ENCODE assay signal across 24 cellular contexts in genomic region chr5:109703827-109704226, GRCh38. TPM values are rescaled to one million over a fixed set of nuclear protein-coding genes. Genes with fewer than 3 reads are reported as not detected.
A peak's percentile ranks its signal among the peaks of the same experiment; 100 is the strongest.
DNase-seq lines count a peak whose midpoint lies in the region; ATAC-seq, FAIRE-seq and TF ChIP-seq lines count a peak whose summit lies in the region.
"Had no signal": no experiment of that assay in that cellular context is flagged by ENCODE, and none has a peak within 500 bp of the region (broad histone marks: within the 10 kb centered on the region; RNA-seq: fewer than 3 reads in every experiment).

No MANE protein-coding gene starts in this region.

- no peak overlapping the region for H3K9ac ChIP-seq in astrocyte (ENCODE audit: low read length)
- H3K9ac ChIP-seq: parathyroid adenoma had no signal

- H3K9me3 ChIP-seq in astrocyte (ENCODE audit: insufficient read depth, low read depth, low read length), result no peaks in the 10 kb centered on the region
- no peaks in the 10 kb centered on the region for H3K9me3 ChIP-seq in osteoblast (ENCODE audit: low read depth, low read length)
- H3K9me3 ChIP-seq in body of pancreas, result no peaks in the 10 kb centered on the region
- H3K9me3 ChIP-seq: SJSA1, thyroid gland had no signal

- peaks cover 100% of the 10 kb centered on the region for H3K79me2 ChIP-seq in astrocyte (ENCODE audit: insufficient read depth, low read length)
- peaks cover 90% of the 10 kb centered on the region for H3K79me2 ChIP-seq in osteoblast (ENCODE audit: insufficient read depth, low read length)

- ATAC-seq in body of pancreas, result no peak
- ATAC-seq in HG03342 (IDR thresholded peaks at IDR 0.05; ENCODE audit: unreplicated experiment), result no peak
- ATAC-seq: activated CD8-positive, alpha-beta T cell treated with anti-CD3 and anti-CD28 coated beads, Interleukin-2, amount 10 ng/mL, durations not matched to agents 7 days and 5 days; activated T-cell treated with anti-CD3 and anti-CD28 coated beads, Interleukin-2, amount 50 U/mL, for 4 hours; left colon; stimulated activated naive B cell treated with anti-CD40 and anti-IgM and Interleukin-4, amounts not matched to agents 10 μg/mL and 1 μg/mL and 100 μg/mL, for 72 hours had no signal

- no peak overlapping the region for H3K27ac ChIP-seq in astrocyte (ENCODE audit: low read depth, low read length)
- H3K27ac ChIP-seq in osteoblast (ENCODE audit: low read depth, low read length), result no peak overlapping the region
- peak overlapping the region in 1 of 4 donors; percentile 15 for H3K27ac ChIP-seq in body of pancreas
- H3K27ac ChIP-seq: parathyroid adenoma, SJSA1, thyroid gland had no signal

- no peak overlapping the region for H3K27ac Mint-ChIP-seq in astrocyte (ENCODE audit: unreplicated experiment)
- H3K27ac Mint-ChIP-seq: activated CD8-positive, alpha-beta T cell treated with anti-CD3 and anti-CD28 coated beads, Interleukin-2, amount 10 ng/mL, durations not matched to agents 7 days and 5 days; CD4-positive, CD25-positive, alpha-beta regulatory T cell; mesothelial cell of epicardium; nephron; stimulated activated naive B cell treated with anti-CD40 and anti-IgM and Interleukin-4, amounts not matched to agents 10 μg/mL and 1 μg/mL and 100 μg/mL, for 72 hours had no signal

- TF ChIP-seq CTCF in astrocyte (IDR thresholded peaks at IDR 0.05; ENCODE audit: insufficient read depth, low read depth, low read length) (no peak), osteoblast (IDR thresholded peaks at IDR 0.05; ENCODE audit: extremely low read depth, low read depth, low read length) (no peak), body of pancreas (IDR thresholded peaks at IDR 0.05) (no peak)

- H3K4me2 ChIP-seq in astrocyte (ENCODE audit: low read length) (no peak overlapping the region), osteoblast (ENCODE audit: insufficient read depth, low read length) (no peak overlapping the region)

- H2AFZ ChIP-seq in astrocyte (ENCODE audit: low read depth, low read length) (no peak overlapping the region), osteoblast (ENCODE audit: low read length) (no peak overlapping the region)
- H2AFZ ChIP-seq: parathyroid adenoma had no signal

- H3K4me1 ChIP-seq in astrocyte (ENCODE audit: insufficient read depth, low read length) (no peaks in the 10 kb centered on the region), osteoblast (ENCODE audit: insufficient read depth, low read length) (no peaks in the 10 kb centered on the region), body of pancreas (peaks cover 60% of the 10 kb centered on the region)
- H3K4me1 ChIP-seq: SJSA1 had no signal

- WGBS in body of pancreas, 2 donors, result 65 to 76% methylated on average over 1 of the region's 1 CpG

- FAIRE-seq in astrocyte (lab: Jason Lieb, UNC), result no peak
- FAIRE-seq: H54 had no signal

- peaks cover 36% of the 10 kb centered on the region for H3K4me1 Mint-ChIP-seq in astrocyte (ENCODE audit: low read depth, unreplicated experiment)

- peaks cover 3% of the 10 kb centered on the region for H3K36me3 Mint-ChIP-seq in astrocyte (ENCODE audit: low read depth, unreplicated experiment)

- peak; percentile 60 for DNase-seq in DMS 273 (lab: John Stamatoyannopoulos, UW; ENCODE audit: unreplicated experiment)
- DNase-seq in HUDEP-2 (lab: John Stamatoyannopoulos, UW; ENCODE audit: unreplicated experiment in 76 of 76), result peak in 72 of 76 experiments; percentile 24 to 91 (median 66)
- DNase-seq in astrocyte (ENCODE audit: low read depth), result peak; percentile 46
- peak; percentile 76 for DNase-seq in osteoblast (ENCODE audit: insufficient read length, low spot score, missing footprints)
- no peak for DNase-seq in body of pancreas
- DNase-seq in NCI-H2171 (lab: John Stamatoyannopoulos, UW), result no peak
- DNase-seq in NAMALWA (ENCODE audit: low spot score), result no peak
- DNase-seq: activated CD8-positive, alpha-beta T cell treated with anti-CD3 and anti-CD28 coated beads, Interleukin-2, amount 10 ng/mL, durations not matched to agents 7 days and 5 days; activated naive CD4-positive, alpha-beta T cell treated with Interleukin-2 at 50 U/mL for 16 hours; activated T-cell treated with anti-CD3 and anti-CD28 coated beads, Interleukin-2, amount 50 U/mL, for 4 hours; CD4-positive, CD25-positive, alpha-beta regulatory T cell; left colon; NCI-H1417 treated with DMSO at 0.1 percent for 48 hours; NCI-H748 treated with DMSO at 0.1 percent for 48 hours; stimulated activated CD4-positive, alpha-beta T cell treated with anti-CD3 and anti-CD28 coated beads, Interleukin-1b, Interleukin-23, amount 100 ng/mL, for 48 hours; stimulated activated naive B cell treated with anti-CD40 and anti-IgM and Interleukin-4, amounts not matched to agents 10 μg/mL and 1 μg/mL and 100 μg/mL, for 72 hours; thyroid gland had no signal

- H3K4me3 Mint-ChIP-seq in astrocyte (ENCODE audit: unreplicated experiment), result no peak overlapping the region
- H3K4me3 Mint-ChIP-seq: activated CD8-positive, alpha-beta T cell treated with anti-CD3 and anti-CD28 coated beads, Interleukin-2, amount 10 ng/mL, durations not matched to agents 7 days and 5 days; activated T-cell treated with anti-CD3 and anti-CD28 coated beads, Interleukin-2, amount 50 U/mL, for 4 hours; CD4-positive, CD25-positive, alpha-beta regulatory T cell; central memory CD8-positive, alpha-beta T cell; mesothelial cell of epicardium; nephron; stimulated activated naive B cell treated with anti-CD40 and anti-IgM and Interleukin-4, amounts not matched to agents 10 μg/mL and 1 μg/mL and 100 μg/mL, for 72 hours had no signal

- H3K4me3 ChIP-seq in astrocyte (ENCODE audit: insufficient read depth, low read depth, low read length) (no peak overlapping the region), osteoblast (ENCODE audit: insufficient read depth, low read length) (no peak overlapping the region), body of pancreas (no peak overlapping the region)
- H3K4me3 ChIP-seq: SJSA1, thyroid gland had no signal

- no peak for TF ChIP-seq POLR2A in body of pancreas (IDR thresholded peaks at IDR 0.05)

- H3K27me3 ChIP-seq in astrocyte (ENCODE audit: insufficient read depth, low read length) (no peaks in the 10 kb centered on the region), osteoblast (ENCODE audit: insufficient read depth, low read length) (no peaks in the 10 kb centered on the region), body of pancreas (no peaks in the 10 kb centered on the region)
- H3K27me3 ChIP-seq: SJSA1, thyroid gland had no signal

- H3K27me3 Mint-ChIP-seq in astrocyte (ENCODE audit: low read depth, unreplicated experiment), result no peaks in the 10 kb centered on the region
- H3K27me3 Mint-ChIP-seq: CD4-positive, CD25-positive, alpha-beta regulatory T cell; central memory CD8-positive, alpha-beta T cell; stimulated activated naive B cell treated with anti-CD40 and anti-IgM and Interleukin-4, amounts not matched to agents 10 μg/mL and 1 μg/mL and 100 μg/mL, for 72 hours had no signal

- H4K20me1 ChIP-seq in astrocyte (ENCODE audit: insufficient read depth, low read length) (peaks cover 77% of the 10 kb centered on the region), osteoblast (ENCODE audit: insufficient read depth, low read length) (peaks cover 2% of the 10 kb centered on the region)

- no peaks in the 10 kb centered on the region for H3K36me3 ChIP-seq in astrocyte (ENCODE audit: insufficient read depth, low read length)
- H3K36me3 ChIP-seq in osteoblast (ENCODE audit: insufficient read depth, low read length), result no peaks in the 10 kb centered on the region
- no peaks in the 10 kb centered on the region for H3K36me3 ChIP-seq in body of pancreas (replicated peaks in 1 of 2; ENCODE audit: insufficient read depth in 1 of 2, low read depth in 2 of 2)
- H3K36me3 ChIP-seq: thyroid gland had no signal

- intact Hi-C loops in body of pancreas (cut with DNase I), result no loop called here

- H3K9me3 Mint-ChIP-seq in astrocyte (ENCODE audit: unreplicated experiment), result no peaks in the 10 kb centered on the region
- H3K9me3 Mint-ChIP-seq: activated T-cell treated with anti-CD3 and anti-CD28 coated beads, Interleukin-2, amount 50 U/mL, for 4 hours; central memory CD8-positive, alpha-beta T cell; mesothelial cell of epicardium; nephron; stimulated activated naive B cell treated with anti-CD40 and anti-IgM and Interleukin-4, amounts not matched to agents 10 μg/mL and 1 μg/mL and 100 μg/mL, for 72 hours had no signal

RNA-seq across cellular contexts. Expression of gene MAN2A1, which starts 14.1 kb away (rescaled TPM):
- total RNA-seq in astrocyte (93.8 and 109 TPM in 2 replicates), osteoblast (69.5 and 81.8 TPM in 2 replicates), body of pancreas (10 to 100 TPM; 43.8 to 61.7 TPM)

Comparison
In these comparisons a context has a peak if more than half of its experiments do, and no peak if none do; other contexts are left out.
1. DNase-seq: peak in DMS 273 (single experiment), HUDEP-2 (72 of 76), astrocyte (single experiment) and osteoblast (single experiment); none in body of pancreas (0 of 4), NCI-H2171 (single experiment) and NAMALWA (single experiment).